9 cellular contexts compared by ENCODE assay signal in the genomic region with DNA sequence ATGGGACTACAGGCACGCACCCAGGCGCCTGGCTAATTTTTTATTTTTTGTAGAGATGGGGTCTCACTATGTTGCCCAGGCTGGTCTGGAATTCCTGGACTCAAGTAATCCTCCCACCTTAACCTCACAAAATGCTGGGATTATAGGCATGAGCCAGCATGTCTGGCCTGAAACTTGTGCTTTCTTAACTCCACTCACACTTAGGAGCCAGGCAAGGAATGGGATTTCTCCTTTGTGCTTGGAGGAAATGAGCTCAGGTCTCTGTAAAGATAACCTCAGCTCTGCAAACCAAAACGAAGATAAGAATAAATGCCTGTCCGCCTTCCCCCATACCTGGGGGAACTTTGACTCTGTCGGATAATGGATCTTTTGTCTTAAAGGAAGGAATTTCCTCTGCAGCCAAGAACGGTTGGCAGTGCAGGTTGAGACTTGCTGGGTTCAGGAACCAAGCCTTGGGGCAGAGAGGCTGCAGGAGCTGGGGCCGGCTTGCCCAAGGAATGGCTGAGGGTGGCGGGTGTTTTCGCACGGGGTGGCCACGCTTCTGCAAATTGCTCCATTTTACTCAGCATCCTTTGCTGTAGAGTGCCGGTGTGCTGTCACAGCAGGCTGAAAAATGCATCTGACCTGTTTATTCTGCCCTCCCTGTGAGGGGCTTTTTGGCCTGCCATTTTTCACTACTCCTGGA.
A peak's percentile ranks its signal among the peaks of the same experiment; 100 is the strongest.
DNase-seq lines count a peak whose midpoint lies in the region; ATAC-seq and TF ChIP-seq lines count a peak whose summit lies in the region.
"Had no signal": no experiment of that assay in that cellular context is flagged by ENCODE, and none has a peak within 500 bp of the region (broad histone marks: within the 10 kb centered on the region; RNA-seq: fewer than 3 reads in every experiment).

No MANE protein-coding gene starts in this region.

- ATAC-seq in Right ventricle myocardium inferior: peak; percentile 26
- no peak for ATAC-seq in Right ventricle myocardium superior (ENCODE audit: poor library complexity)
- ATAC-seq in HG03159 (IDR thresholded peaks at IDR 0.05; ENCODE audit: unreplicated experiment): peak; percentile 65

- peak overlapping the region in 2 of 3 donors; percentile 16 to 32 for H3K4me3 ChIP-seq in breast epithelium

- TF ChIP-seq POLR2A in breast epithelium (IDR thresholded peaks at IDR 0.05): no peak

- no peak for TF ChIP-seq CTCF in breast epithelium (IDR thresholded peaks at IDR 0.05)

- intact Hi-C loops in Right ventricle myocardium inferior (cut with DNase I) (loop anchor here (5.0 kb wide), 1 partner anchor 51 kb away; no protein-coding TSS in a partner anchor), Right ventricle myocardium superior (cut with DNase I) (loop anchor here (10.0 kb wide), 1 partner anchor 82 kb away; no protein-coding TSS in a partner anchor), breast epithelium (cut with DNase I; ENCODE audit: low total_unique reads) (no loop called here)

- DNase-seq in Right ventricle myocardium inferior (ENCODE audit: missing footprints) (no peak), Right ventricle myocardium superior (no peak), breast epithelium (ENCODE audit: low spot score in 2 of 2) (peak; percentile 63 to 93), pulmonary artery endothelial cell (ENCODE audit: low read depth, low spot score) (peak; percentile 2), inferior parietal cortex (ENCODE audit: extremely low spot score) (no peak), HUDEP-2 (lab: John Stamatoyannopoulos, UW; ENCODE audit: unreplicated experiment in 76 of 76) (no peak)
- no peak for DNase-seq in stimulated activated CD4-positive, alpha-beta T cell treated with anti-CD3 and anti-CD28 coated beads, Interleukin-4, amount 100 ng/mL, for 1 hour

- peak overlapping the region; percentile 93 to 98 for H3K27ac ChIP-seq in breast epithelium
- H3K27ac ChIP-seq: neutrophil had no signal

- peaks cover 6 to 22% of the 10 kb centered on the region in 2 donors for H3K4me1 ChIP-seq in breast epithelium

- H3K9me3 ChIP-seq in breast epithelium: no peaks in the 10 kb centered on the region
- H3K9me3 ChIP-seq: neutrophil had no signal

- no peaks in the 10 kb centered on the region for H3K27me3 ChIP-seq in breast epithelium

- H3K36me3 ChIP-seq in breast epithelium: no peaks in the 10 kb centered on the region
- H3K36me3 ChIP-seq: neutrophil had no signal

Comparison
In these comparisons a context has a peak if more than half of its experiments do, and no peak if none do; other contexts are left out.
1. DNase-seq: peak in breast epithelium (2 of 2) and pulmonary artery endothelial cell (single experiment); none in Right ventricle myocardium inferior (single experiment), Right ventricle myocardium superior (single experiment), stimulated activated CD4-positive, alpha-beta T cell treated with anti-CD3 and anti-CD28 coated beads, Interleukin-4, amount 100 ng/mL, for 1 hour (single experiment), inferior parietal cortex (single experiment) and HUDEP-2 (0 of 76).